In genomic region chr6:11241793-11242201, GRCh38 we compare ENCODE assay signal across 1 cellular context.
TF ChIP-seq lines count a peak whose summit lies in the region.

No MANE protein-coding gene starts in this region.

TF ChIP-seq in SK-N-SH, 30 proteins besides CTCF, POLR2A, EP300 and RAD21 (continued from another document):
- TF ChIP-seq USF1 (IDR thresholded peaks at IDR 0.05; ENCODE audit: borderline replicate concordance, low read depth): no peak
